Comparison of ENCODE assay signal across 24 cellular contexts in genomic region chr6:42735976-42736375, GRCh38. TPM values are rescaled to one million over a fixed set of nuclear protein-coding genes. Genes with fewer than 3 reads are reported as not detected.
"Had no signal": no experiment of that assay in that cellular context is flagged by ENCODE, and none has a peak within 500 bp of the region (broad histone marks: within the 10 kb centered on the region; RNA-seq: fewer than 3 reads in every experiment).

No MANE protein-coding gene starts in this region.

- DNase-seq: activated CD4-positive, alpha-beta T cell treated with anti-CD3 and anti-CD28 coated beads, Interleukin-2, amount 50 U/mL, for 48 hours; activated gamma-delta T cell treated with Interleukin-2 at 50 U/mL for 16 hours; activated naive CD8-positive, alpha-beta T cell treated with anti-CD3 and anti-CD28 coated beads for 36 hours; activated T-cell treated with anti-CD3 and anti-CD28 coated beads for 4 hours; amniotic stem cell; effector memory CD8-positive, alpha-beta T cell; glutamatergic neuron; hippocampal formation; left lung; occipital lobe; right cardiac atrium; small intestine; stimulated activated CD4-positive, alpha-beta T cell treated with anti-CD3 and anti-CD28 coated beads, Interleukin-15, amount 100 ng/mL, for 24 hours; stimulated activated CD4-positive, alpha-beta T cell treated with anti-CD3 and anti-CD28 coated beads, Interleukin-2, amount 100 ng/mL, for 48 hours; stimulated activated naive CD8-positive, alpha-beta T cell treated with anti-CD3 and anti-CD28 coated beads, Interleukin-15, amount 100 ng/mL, for 72 hours; T-helper 2 cell; trophoblast cell had no signal

- H3K27me3 Mint-ChIP-seq: activated naive CD8-positive, alpha-beta T cell treated with anti-CD3 and anti-CD28 coated beads for 36 hours; effector memory CD8-positive, alpha-beta T cell; stimulated activated naive CD8-positive, alpha-beta T cell treated with anti-CD3 and anti-CD28 coated beads, Interleukin-15, amount 100 ng/mL, for 72 hours had no signal

- H3K4me3 Mint-ChIP-seq: activated naive CD8-positive, alpha-beta T cell treated with anti-CD3 and anti-CD28 coated beads for 36 hours; activated T-helper 1 cell treated with anti-CD3 and anti-CD28 coated beads, Interleukin-12 subunit alpha, Interleukin-12 subunit beta, Interleukin-2, Interleukin-4 antibody, amounts not matched to agents 30 ng/mL and 10 ng/mL and 1 ng/mL, durations not matched to agents 14 hours and 24 hours and 36 hours; effector memory CD8-positive, alpha-beta T cell; mesothelial cell of epicardium; stimulated activated naive CD8-positive, alpha-beta T cell treated with anti-CD3 and anti-CD28 coated beads, Interleukin-15, amount 100 ng/mL, for 72 hours had no signal

- H3K36me3 Mint-ChIP-seq: activated naive CD8-positive, alpha-beta T cell treated with anti-CD3 and anti-CD28 coated beads for 36 hours; mesothelial cell of epicardium had no signal

- H3K27ac Mint-ChIP-seq: activated naive CD8-positive, alpha-beta T cell treated with anti-CD3 and anti-CD28 coated beads for 36 hours; activated T-helper 1 cell treated with anti-CD3 and anti-CD28 coated beads, Interleukin-12 subunit alpha, Interleukin-12 subunit beta, Interleukin-2, Interleukin-4 antibody, amounts not matched to agents 30 ng/mL and 10 ng/mL and 1 ng/mL, durations not matched to agents 14 hours and 24 hours and 36 hours; mesothelial cell of epicardium; progenitor cell of endocrine pancreas; stimulated activated naive CD8-positive, alpha-beta T cell treated with anti-CD3 and anti-CD28 coated beads, Interleukin-15, amount 100 ng/mL, for 72 hours had no signal

- H3K27ac ChIP-seq: left lung, suprapubic skin, vagina, VCaP had no signal

- H3K4me1 Mint-ChIP-seq: activated naive CD8-positive, alpha-beta T cell treated with anti-CD3 and anti-CD28 coated beads for 36 hours; mesothelial cell of epicardium; stimulated activated naive CD8-positive, alpha-beta T cell treated with anti-CD3 and anti-CD28 coated beads, Interleukin-15, amount 100 ng/mL, for 72 hours had no signal

- H3K9me3 Mint-ChIP-seq: activated T-helper 1 cell treated with anti-CD3 and anti-CD28 coated beads, Interleukin-12 subunit alpha, Interleukin-12 subunit beta, Interleukin-2, Interleukin-4 antibody, amounts not matched to agents 30 ng/mL and 10 ng/mL and 1 ng/mL, durations not matched to agents 14 hours and 24 hours and 36 hours; effector memory CD8-positive, alpha-beta T cell; mesothelial cell of epicardium; stimulated activated naive CD8-positive, alpha-beta T cell treated with anti-CD3 and anti-CD28 coated beads, Interleukin-15, amount 100 ng/mL, for 72 hours had no signal

- ATAC-seq: effector memory CD8-positive, alpha-beta T cell; left lung; right cardiac atrium; stimulated activated naive CD8-positive, alpha-beta T cell treated with anti-CD3 and anti-CD28 coated beads, Interleukin-15, amount 100 ng/mL, for 72 hours had no signal

RNA-seq across cellular contexts. Expression of gene PRPH2, which starts 13.6 kb away (rescaled TPM):
- total RNA-seq: activated T-helper 1 cell treated with anti-CD3 and anti-CD28 coated beads, Interleukin-12 subunit alpha, Interleukin-12 subunit beta, Interleukin-2, Interleukin-4 antibody, amounts not matched to agents 30 ng/mL and 10 ng/mL and 1 ng/mL, durations not matched to agents 14 hours and 24 hours and 36 hours; progenitor cell of endocrine pancreas; vagina had no signal
- polyA plus RNA-seq: neural cell had no signal
